19 cellular contexts compared by ENCODE assay signal in the genomic region with DNA sequence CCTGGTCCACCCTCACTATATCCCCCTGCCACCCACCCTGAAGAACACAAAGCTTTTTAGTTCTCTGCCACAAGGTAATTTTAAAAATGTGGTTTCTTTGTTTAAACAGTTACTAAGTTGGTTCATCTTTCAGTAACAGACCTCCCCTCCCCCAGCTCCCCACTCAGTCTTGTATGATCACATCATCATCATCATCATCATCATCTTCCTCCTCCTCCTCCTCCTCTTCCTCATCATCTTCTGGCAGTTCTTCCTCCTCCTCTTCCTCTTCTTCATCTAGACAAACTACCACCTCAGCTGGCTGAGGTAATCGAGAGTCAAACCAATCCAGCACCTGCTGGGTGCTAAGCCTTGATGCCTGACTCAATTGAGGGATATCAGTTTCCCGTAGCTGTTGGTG. TPM values are rescaled to one million over a fixed set of nuclear protein-coding genes. Genes with fewer than 3 reads are reported as not detected.
DNase-seq lines count a peak whose midpoint lies in the region; ATAC-seq, FAIRE-seq and TF ChIP-seq lines count a peak whose summit lies in the region.
"Had no signal": no experiment of that assay in that cellular context is flagged by ENCODE, and none has a peak within 500 bp of the region (broad histone marks: within the 10 kb centered on the region; RNA-seq: fewer than 3 reads in every experiment).

No MANE protein-coding gene starts in this region.

- no peak for DNase-seq in activated naive CD4-positive, alpha-beta T cell treated with anti-CD3 and anti-CD28 coated beads, Interleukin-2, amount 50 U/mL, for 72 hours (ENCODE audit: low spot score in 2 of 2)
- no peak for DNase-seq in activated naive CD4-positive, alpha-beta T cell (lab: John Stamatoyannopoulos, UW)
- no peak for DNase-seq in CD4-positive, CD25-positive, alpha-beta regulatory T cell
- DNase-seq in GM23338 (ENCODE audit: low spot score): no peak
- DNase-seq in K562 (ENCODE audit: extremely low read depth in 1 of 4, low spot score in 3 of 4): no peak
- DNase-seq in nucleus accumbens (lab: John Stamatoyannopoulos, UW): no peak
- no peak for DNase-seq in GF-D8 (lab: John Stamatoyannopoulos, UW)
- no peak for DNase-seq in NCI-H226
- DNase-seq: Caco-2; CD8-positive, alpha-beta memory T cell; GOT3; H9 had no signal

- no peaks in the 10 kb centered on the region for H3K27me3 Mint-ChIP-seq in CD4-positive, CD25-positive, alpha-beta regulatory T cell
- H3K27me3 Mint-ChIP-seq in GM23338 (ENCODE audit: insufficient read depth, low read depth, poor library complexity): peaks cover 38% of the 10 kb centered on the region
- H3K27me3 Mint-ChIP-seq: CD8-positive, alpha-beta memory T cell had no signal

- POLR2A ChIA-PET in K562 (lab: Yijun Ruan, JAX): interaction anchor here (0.6 to 0.7 kb wide), 5 partner anchors 36 to 145 kb away, joined by 3 read pairs; no protein-coding TSS in a partner anchor

- no peaks in the 10 kb centered on the region for H3K9me2 ChIP-seq in GM23338 (ENCODE audit: insufficient read depth)

- intact Hi-C loops in K562 (cut with micrococcal nuclease): no loop called here

- H3K4me3 Mint-ChIP-seq in CD4-positive, CD25-positive, alpha-beta regulatory T cell: no peak overlapping the region
- H3K4me3 Mint-ChIP-seq in GM23338: no peak overlapping the region
- H3K4me3 Mint-ChIP-seq: CD14-positive monocyte; CD8-positive, alpha-beta memory T cell; H9 had no signal

- no peaks in the 10 kb centered on the region for H3K9me1 ChIP-seq in K562 (ENCODE audit: control insufficient read depth, insufficient read depth, low read length)

- H3K79me2 ChIP-seq in GM23338 (replicated peaks; ENCODE audit: insufficient read depth) (no peaks in the 10 kb centered on the region), K562 (ENCODE audit: control insufficient read depth, insufficient read depth, low read length) (peaks cover 9% of the 10 kb centered on the region; the same call in 2 of the 3 replicates)

- no peaks in the 10 kb centered on the region for H3K36me3 ChIP-seq in CD4-positive, CD25-positive, alpha-beta regulatory T cell (ENCODE audit: control insufficient read depth, insufficient read depth, low read length)
- H3K36me3 ChIP-seq in GM23338 (ENCODE audit: insufficient read depth): no peaks in the 10 kb centered on the region
- H3K36me3 ChIP-seq in K562 (ENCODE audit: control insufficient read depth, insufficient read depth, low read length): peaks cover 13% of the 10 kb centered on the region; the same call in 2 of the 3 replicates

- 0 out of 2 replicates have a peak, but pooled peaks cover 2% of the 10 kb centered on the region for H3F3A ChIP-seq in GM23338 (replicated peaks; ENCODE audit: low read depth)

- 75% methylated on average over 2 of the region's 2 CpGs for WGBS in K562 (ENCODE audit: insufficient coverage, low coverage, missing lambda C conversion rate)

- no peak for TF ChIP-seq EP300 in K562 (IDR thresholded peaks at IDR 0.05; ENCODE audit: low read length)

- CTCF ChIA-PET in K562 (lab: Yijun Ruan, JAX; ENCODE audit: low intra/inter-chr PET ratio): no interaction called here

- no TSS peak for BruUV-seq in K562 (replicated peaks; lab: Mats Ljungman, UMichigan)

- no peak for ATAC-seq in activated naive CD4-positive, alpha-beta T cell treated with anti-CD3 and anti-CD28 coated beads, Interleukin-2, amount 50 U/mL, for 72 hours
- no peak for ATAC-seq in CD4-positive, CD25-positive, alpha-beta regulatory T cell (ENCODE audit: low read depth in 2 of 2)
- no peak for ATAC-seq in GM23338
- ATAC-seq in K562: no peak
- ATAC-seq: A549 had no signal

- H3K27ac ChIP-seq in CD4-positive, CD25-positive, alpha-beta regulatory T cell (ENCODE audit: insufficient read depth, low read length, poor library complexity, severe bottlenecking): no peak overlapping the region
- H3K27ac ChIP-seq in GM23338 (ENCODE audit: low read depth) (no peak overlapping the region), K562 (ENCODE audit: extremely low read depth, low read depth, low read length) (no peak overlapping the region)
- H3K27ac ChIP-seq: A549 had no signal

- in situ Hi-C loops in K562 (cut with MboI): no loop called here

- no peak overlapping the region for H2AFZ ChIP-seq in GM23338
- H2AFZ ChIP-seq in K562 (ENCODE audit: low read depth, low read length): no peak overlapping the region

- H3K4me1 ChIP-seq in CD4-positive, CD25-positive, alpha-beta regulatory T cell (ENCODE audit: control insufficient read depth, insufficient read depth, low read length, poor library complexity, severe bottlenecking): no peaks in the 10 kb centered on the region
- H3K4me1 ChIP-seq in GM23338 (ENCODE audit: insufficient read depth) (peaks cover 9% of the 10 kb centered on the region; the same call in 1 of the 2 replicates), K562 (replicated peaks in 1 of 2; ENCODE audit: control insufficient read depth in 2 of 2, insufficient read depth in 2 of 2, low read length in 2 of 2) (peaks cover 20 to 26% of the 10 kb centered on the region in 2 experiments; a peak in 4 of 5 replicates)
- H3K4me1 ChIP-seq: Caco-2 had no signal

- no peak for FAIRE-seq in K562 (lab: Jason Lieb, UNC)
- FAIRE-seq: A549, GM12891 had no signal

- H3K9me3 ChIP-seq in CD4-positive, CD25-positive, alpha-beta regulatory T cell (ENCODE audit: control insufficient read depth in 2 of 2, low read length in 2 of 2): no peaks in the 10 kb centered on the region
- no peaks in the 10 kb centered on the region for H3K9me3 ChIP-seq in K562 (replicated peaks; ENCODE audit: control insufficient read depth, insufficient read depth, low read depth, low read length)
- H3K9me3 ChIP-seq: A549, Caco-2 had no signal

- H4K20me1 ChIP-seq in GM23338 (replicated peaks; ENCODE audit: insufficient read depth) (no peaks in the 10 kb centered on the region; the same call in none of the 2 replicates), K562 (replicated peaks; ENCODE audit: control insufficient read depth, insufficient read depth, low read length) (no peaks in the 10 kb centered on the region)

- H3K27ac Mint-ChIP-seq in activated naive CD4-positive, alpha-beta T cell treated with anti-CD3 and anti-CD28 coated beads, Interleukin-2, amount 50 U/mL, for 72 hours: peak overlapping the region; percentile 23 to 40
- H3K27ac Mint-ChIP-seq in CD4-positive, CD25-positive, alpha-beta regulatory T cell: peak overlapping the region in 2 of 3 donors; percentile 48 to 53
- H3K27ac Mint-ChIP-seq in GM23338: no peak overlapping the region
- H3K27ac Mint-ChIP-seq: H9 had no signal

- no peak for TF ChIP-seq POLR2A in K562 (conservative IDR thresholded peaks at IDR 0.05)

- peaks cover 0 to 5% of the 10 kb centered on the region in 2 donors for H3K36me3 Mint-ChIP-seq in activated naive CD4-positive, alpha-beta T cell treated with anti-CD3 and anti-CD28 coated beads, Interleukin-2, amount 50 U/mL, for 72 hours
- H3K36me3 Mint-ChIP-seq in CD4-positive, CD25-positive, alpha-beta regulatory T cell: peaks cover 18% of the 10 kb centered on the region
- peaks cover 18% of the 10 kb centered on the region for H3K36me3 Mint-ChIP-seq in GM23338 (ENCODE audit: low read depth)

- no peak for TF ChIP-seq RAD21 in K562 (CRISPR knock-in tag; conservative IDR thresholded peaks at IDR 0.05 in 1 of 2, IDR thresholded peaks at IDR 0.05 in 1 of 2)

- TF ChIP-seq CTCF in GM23338 (conservative IDR thresholded peaks at IDR 0.05; ENCODE audit: low read depth in 2 of 2) (no peak), K562 (IDR thresholded peaks at IDR 0.05 in 2 of 3, conservative IDR thresholded peaks at IDR 0.05 in 1 of 3; ENCODE audit: insufficient read depth in 2 of 3, low read depth in 1 of 3, low read length in 3 of 3) (no peak)

- H3K9ac ChIP-seq in K562 (ENCODE audit: insufficient read depth in 1 of 2, low read depth in 2 of 2, low read length in 2 of 2): no peak overlapping the region

- no peaks in the 10 kb centered on the region for H3K27me3 ChIP-seq in CD4-positive, CD25-positive, alpha-beta regulatory T cell (ENCODE audit: control insufficient read depth, insufficient read depth, low read length)
- H3K27me3 ChIP-seq in GM23338 (ENCODE audit: insufficient read depth): peaks cover 81% of the 10 kb centered on the region
- H3K27me3 ChIP-seq in K562 (ENCODE audit: control insufficient read depth in 2 of 2, insufficient read depth in 2 of 2, low read length in 2 of 2): no peaks in the 10 kb centered on the region

- H3K4me1 Mint-ChIP-seq in CD4-positive, CD25-positive, alpha-beta regulatory T cell: no peaks in the 10 kb centered on the region
- H3K4me1 Mint-ChIP-seq in GM23338: peaks cover 11% of the 10 kb centered on the region

- no peaks in the 10 kb centered on the region for H3K9me3 Mint-ChIP-seq in activated naive CD4-positive, alpha-beta T cell treated with anti-CD3 and anti-CD28 coated beads, Interleukin-2, amount 50 U/mL, for 72 hours
- no peaks in the 10 kb centered on the region for H3K9me3 Mint-ChIP-seq in CD4-positive, CD25-positive, alpha-beta regulatory T cell
- peaks cover 4% of the 10 kb centered on the region; the same call in 2 of the 3 replicates for H3K9me3 Mint-ChIP-seq in GM23338
- H3K9me3 Mint-ChIP-seq: CD8-positive, alpha-beta memory T cell; H9 had no signal

- no peak overlapping the region for H3K4me2 ChIP-seq in GM23338
- no peak overlapping the region for H3K4me2 ChIP-seq in K562 (ENCODE audit: insufficient read depth, low read length)
- H3K4me2 ChIP-seq: A549 had no signal

- H3K4me3 ChIP-seq in CD4-positive, CD25-positive, alpha-beta regulatory T cell (ENCODE audit: low read depth, low read length): no peak overlapping the region
- H3K4me3 ChIP-seq in GM23338 (no peak overlapping the region), K562 (no peak overlapping the region)
- H3K4me3 ChIP-seq: A549 had no signal

RNA-seq across cellular contexts. Expression of a gene that starts 10.5 kb away (rescaled TPM):
- 10 to 100 TPM in 1 of 2 donors, 1 to 10 TPM in 1; 6.4 to 15.1 TPM for total RNA-seq in activated naive CD4-positive, alpha-beta T cell treated with anti-CD3 and anti-CD28 coated beads, Interleukin-2, amount 50 U/mL, for 72 hours
- total RNA-seq in CD4-positive, CD25-positive, alpha-beta regulatory T cell: 3.3 TPM
- polyA plus RNA-seq in CD4-positive, CD25-positive, alpha-beta regulatory T cell: 1 to 10 TPM; 4.7 to 7.4 (median 6.4) TPM
- 4.5 and 5.3 TPM in 2 replicates for total RNA-seq in GM23338 (2014; rRNA removed; shearing (Covaris generic))
- polyA plus RNA-seq in GM23338 (2016; fragmentation: Nextera tagmentation; extraction: Ambion mirVana): 7.9 and 8.4 TPM in 2 replicates
- 17.6 and 26.7 TPM in 2 replicates for total RNA-seq in K562 (2011; cell fraction: chromatin; rRNA removed; ENCODE audit: low replicate concordance)
- total RNA-seq in K562 (2011; cell fraction: nucleolus; rRNA removed): 25.9 and 26.3 TPM in 2 replicates
- 21.2 and 22.2 TPM in 2 replicates for total RNA-seq in K562 (2011; cell fraction: nucleoplasm; rRNA removed)
- 14.4 and 15.1 TPM in 2 replicates for total RNA-seq in K562 (2014; rRNA removed)
- 15.1 and 16.5 TPM in 2 replicates for total RNA-seq in K562 (2014; rRNA removed; fragmentation: Illumina TruSeq; extraction: Trizol)
- 17.8 and 18.2 TPM in 2 replicates for total RNA-seq in K562 (2015; rRNA removed; fragmentation: Illumina TruSeq; extraction: Trizol)
- 20.6 and 23.1 TPM in 2 replicates for total RNA-seq in K562 (2021)
- polyA plus RNA-seq in K562 (2011; rRNA removed): 30.2 and 32.0 TPM in 2 replicates
- polyA plus RNA-seq in K562 (2011; cell fraction: cytosol; rRNA removed): 37.2 and 43.0 TPM in 2 replicates
- 20.4 and 31.3 TPM in 2 replicates for polyA plus RNA-seq in K562 (2011; cell fraction: nucleus; rRNA removed)
- polyA plus RNA-seq in K562 (2012): 15.7 and 20.4 TPM in 2 replicates
- 26.9 and 29.0 TPM in 2 replicates for polyA plus RNA-seq in K562 (2014; fragmentation: Illumina TruSeq; extraction: Trizol)
- 1 to 10 TPM; 3.0 to 5.3 TPM for polyA plus RNA-seq in K562 (2014; fragmentation: Nextera tagmentation; extraction: Ambion mirVana)
- 16.9 and 20.0 TPM in 2 replicates for polyA plus RNA-seq in K562 (2014; rRNA removed)
- 30.3 and 37.7 TPM in 2 replicates for polyA minus RNA-seq in K562 (2011; rRNA and poly(A)+ RNA removed)
- polyA minus RNA-seq in K562 (2011; cell fraction: cytosol; rRNA and poly(A)+ RNA removed): 13.6 and 22.8 TPM in 2 replicates
- 8.5 and 15.3 TPM in 2 replicates for polyA minus RNA-seq in K562 (2011; cell fraction: nucleus; rRNA and poly(A)+ RNA removed)

RNA-seq across cellular contexts. Expression of a gene that starts 27.2 kb away (rescaled TPM):
- total RNA-seq in activated naive CD4-positive, alpha-beta T cell treated with anti-CD3 and anti-CD28 coated beads, Interleukin-2, amount 50 U/mL, for 72 hours: 10 to 100 TPM; 26.6 to 49.8 TPM
- total RNA-seq in CD4-positive, CD25-positive, alpha-beta regulatory T cell: 33.2 TPM
- polyA plus RNA-seq in CD4-positive, CD25-positive, alpha-beta regulatory T cell: 1 to 10 TPM; 2.5 to 4.6 (median 2.9) TPM
- 0.66 and 2.3 TPM in 2 replicates for total RNA-seq in GM23338 (2014; rRNA removed; shearing (Covaris generic))
- 1.8 and 2.5 TPM in 2 replicates for polyA plus RNA-seq in GM23338 (2016; fragmentation: Nextera tagmentation; extraction: Ambion mirVana)
- total RNA-seq in K562 (2011; cell fraction: chromatin; rRNA removed; ENCODE audit: low replicate concordance): 49.7 and 58.2 TPM in 2 replicates
- 37.2 and 38.4 TPM in 2 replicates for total RNA-seq in K562 (2011; cell fraction: nucleolus; rRNA removed)
- 66.3 and 102 TPM in 2 replicates for total RNA-seq in K562 (2011; cell fraction: nucleoplasm; rRNA removed)
- 2.8 and 3.2 TPM in 2 replicates for total RNA-seq in K562 (2014; rRNA removed)
- 7.1 and 8.4 TPM in 2 replicates for total RNA-seq in K562 (2014; rRNA removed; fragmentation: Illumina TruSeq; extraction: Trizol)
- 7.2 and 8.5 TPM in 2 replicates for total RNA-seq in K562 (2015; rRNA removed; fragmentation: Illumina TruSeq; extraction: Trizol)
- 7.3 and 7.6 TPM in 2 replicates for total RNA-seq in K562 (2021)
- 18.4 and 26.2 TPM in 2 replicates for polyA plus RNA-seq in K562 (2011; rRNA removed)
- 8.7 and 19.6 TPM in 2 replicates for polyA plus RNA-seq in K562 (2011; cell fraction: cytosol; rRNA removed)
- 94.0 and 103 TPM in 2 replicates for polyA plus RNA-seq in K562 (2011; cell fraction: nucleus; rRNA removed)
- 11.7 and 31.6 TPM in 2 replicates for polyA plus RNA-seq in K562 (2012)
- polyA plus RNA-seq in K562 (2014; fragmentation: Illumina TruSeq; extraction: Trizol): 11.5 and 13.4 TPM in 2 replicates
- polyA plus RNA-seq in K562 (2014; fragmentation: Nextera tagmentation; extraction: Ambion mirVana): 1 to 10 TPM; 3.4 to 3.9 TPM
- polyA plus RNA-seq in K562 (2014; rRNA removed): 12.9 and 18.5 TPM in 2 replicates
- polyA minus RNA-seq in K562 (2011; rRNA and poly(A)+ RNA removed): 10.7 and 11.8 TPM in 2 replicates
- 2.5 and 4.6 TPM in 2 replicates for polyA minus RNA-seq in K562 (2011; cell fraction: cytosol; rRNA and poly(A)+ RNA removed)
- 12.1 and 20.7 TPM in 2 replicates for polyA minus RNA-seq in K562 (2011; cell fraction: nucleus; rRNA and poly(A)+ RNA removed)

RNA-seq across cellular contexts. Expression of a gene that starts 31.2 kb away (rescaled TPM):
- total RNA-seq in activated naive CD4-positive, alpha-beta T cell treated with anti-CD3 and anti-CD28 coated beads, Interleukin-2, amount 50 U/mL, for 72 hours: 1 to 10 TPM; 1.7 to 2.3 TPM
- total RNA-seq in CD4-positive, CD25-positive, alpha-beta regulatory T cell: 2.6 TPM
- not detected for polyA plus RNA-seq in CD4-positive, CD25-positive, alpha-beta regulatory T cell
- total RNA-seq in GM23338 (2014; rRNA removed; shearing (Covaris generic)): 11.0 and 12.3 TPM in 2 replicates
- polyA plus RNA-seq in GM23338 (2016; fragmentation: Nextera tagmentation; extraction: Ambion mirVana) (3.5 and 3.6 TPM in 2 replicates), K562 (2011; rRNA removed) (21.0 TPM in 2 replicates), K562 (2014; fragmentation: Illumina TruSeq; extraction: Trizol) (14.7 and 17.2 TPM in 2 replicates), K562 (2014; fragmentation: Nextera tagmentation; extraction: Ambion mirVana) (1 to 10 TPM; 2.6 to 3.2 TPM), K562 (2014; rRNA removed) (31.1 and 32.5 TPM in 2 replicates)
- total RNA-seq in K562 (2011; cell fraction: chromatin; rRNA removed; ENCODE audit: low replicate concordance): 36.5 and 38.0 TPM in 2 replicates
- 23.0 and 25.2 TPM in 2 replicates for total RNA-seq in K562 (2011; cell fraction: nucleolus; rRNA removed)
- total RNA-seq in K562 (2011; cell fraction: nucleoplasm; rRNA removed): 51.9 and 92.5 TPM in 2 replicates
- total RNA-seq in K562 (2014; rRNA removed) (15.3 and 17.8 TPM in 2 replicates), K562 (2014; rRNA removed; fragmentation: Illumina TruSeq; extraction: Trizol) (13.4 and 14.8 TPM in 2 replicates), K562 (2015; rRNA removed; fragmentation: Illumina TruSeq; extraction: Trizol) (12.2 and 12.8 TPM in 2 replicates), K562 (2021) (13.0 and 18.7 TPM in 2 replicates)
- 11.9 and 21.1 TPM in 2 replicates for polyA plus RNA-seq in K562 (2011; cell fraction: cytosol; rRNA removed)
- 30.9 and 38.7 TPM in 2 replicates for polyA plus RNA-seq in K562 (2011; cell fraction: nucleus; rRNA removed)
- polyA plus RNA-seq in K562 (2012): 17.8 and 30.3 TPM in 2 replicates
- 15.0 and 16.7 TPM in 2 replicates for polyA minus RNA-seq in K562 (2011; rRNA and poly(A)+ RNA removed)
- 4.6 and 6.2 TPM in 2 replicates for polyA minus RNA-seq in K562 (2011; cell fraction: cytosol; rRNA and poly(A)+ RNA removed)
- polyA minus RNA-seq in K562 (2011; cell fraction: nucleus; rRNA and poly(A)+ RNA removed): 12.1 and 17.8 TPM in 2 replicates

RNA-seq across cellular contexts. Expression of a gene that starts 37.7 kb away (rescaled TPM):
- not detected for total RNA-seq in activated naive CD4-positive, alpha-beta T cell treated with anti-CD3 and anti-CD28 coated beads, Interleukin-2, amount 50 U/mL, for 72 hours
- total RNA-seq in CD4-positive, CD25-positive, alpha-beta regulatory T cell: not detected
- polyA plus RNA-seq in CD4-positive, CD25-positive, alpha-beta regulatory T cell: not detected
- not detected in 2 replicates for total RNA-seq in GM23338 (2014; rRNA removed; shearing (Covaris generic))
- polyA plus RNA-seq in GM23338 (2016; fragmentation: Nextera tagmentation; extraction: Ambion mirVana) (0.68 TPM in 1 of 2 replicates, not detected in the other), K562 (2011; rRNA removed) (0.43 and 0.65 TPM in 2 replicates), K562 (2014; fragmentation: Illumina TruSeq; extraction: Trizol) (0.15 and 0.32 TPM in 2 replicates), K562 (2014; fragmentation: Nextera tagmentation; extraction: Ambion mirVana) (under 1 TPM; 0.27 to 0.39 TPM), K562 (2014; rRNA removed) (0.08 and 0.17 TPM in 2 replicates)
- total RNA-seq in K562 (2011; cell fraction: chromatin; rRNA removed; ENCODE audit: low replicate concordance): not detected in 2 replicates
- total RNA-seq in K562 (2011; cell fraction: nucleolus; rRNA removed): not detected in 2 replicates
- 0.37 TPM in 1 of 2 replicates, not detected in the other for total RNA-seq in K562 (2011; cell fraction: nucleoplasm; rRNA removed)
- total RNA-seq in K562 (2014; rRNA removed) (not detected in 2 replicates), K562 (2014; rRNA removed; fragmentation: Illumina TruSeq; extraction: Trizol) (0.26 TPM in 1 of 2 replicates, not detected in the other), K562 (2015; rRNA removed; fragmentation: Illumina TruSeq; extraction: Trizol) (not detected in 2 replicates), K562 (2021) (0.27 TPM in 1 of 2 replicates, not detected in the other)
- polyA plus RNA-seq in K562 (2011; cell fraction: cytosol; rRNA removed): 0.43 and 1.0 TPM in 2 replicates
- polyA plus RNA-seq in K562 (2011; cell fraction: nucleus; rRNA removed): 0.43 TPM in 1 of 2 replicates, not detected in the other
- 0.35 TPM in 1 of 2 replicates, not detected in the other for polyA plus RNA-seq in K562 (2012)
- polyA minus RNA-seq in K562 (2011; rRNA and poly(A)+ RNA removed): not detected in 2 replicates
- not detected in 2 replicates for polyA minus RNA-seq in K562 (2011; cell fraction: cytosol; rRNA and poly(A)+ RNA removed)
- 0.54 TPM in 1 of 2 replicates, not detected in the other for polyA minus RNA-seq in K562 (2011; cell fraction: nucleus; rRNA and poly(A)+ RNA removed)
- total RNA-seq: Caco-2; CD8-positive, alpha-beta memory T cell; G401; HT1080 had no signal
- polyA plus RNA-seq: A549; AG04450; BJ; CD14-positive monocyte; CD8-positive, alpha-beta memory T cell had no signal

RNA-seq across cellular contexts. Expression of a gene that starts 45.8 kb away (rescaled TPM):
- 100 to 1,000 TPM; 232 to 242 TPM for total RNA-seq in activated naive CD4-positive, alpha-beta T cell treated with anti-CD3 and anti-CD28 coated beads, Interleukin-2, amount 50 U/mL, for 72 hours
- total RNA-seq in CD4-positive, CD25-positive, alpha-beta regulatory T cell: 188 TPM
- polyA plus RNA-seq in CD4-positive, CD25-positive, alpha-beta regulatory T cell: 100 to 1,000 TPM in 1 of 4 donors, 10 to 100 TPM in 3; 78.8 to 102 (median 89.3) TPM
- total RNA-seq in GM23338 (2014; rRNA removed; shearing (Covaris generic)): 110 and 116 TPM in 2 replicates
- polyA plus RNA-seq in GM23338 (2016; fragmentation: Nextera tagmentation; extraction: Ambion mirVana) (342 and 384 TPM in 2 replicates), K562 (2011; rRNA removed) (388 and 435 TPM in 2 replicates), K562 (2014; fragmentation: Illumina TruSeq; extraction: Trizol) (226 and 292 TPM in 2 replicates), K562 (2014; fragmentation: Nextera tagmentation; extraction: Ambion mirVana) (10 to 100 TPM; 32.6 to 34.4 TPM), K562 (2014; rRNA removed) (194 and 243 TPM in 2 replicates)
- total RNA-seq in K562 (2011; cell fraction: chromatin; rRNA removed; ENCODE audit: low replicate concordance): 516 and 682 TPM in 2 replicates
- total RNA-seq in K562 (2011; cell fraction: nucleolus; rRNA removed): 349 and 369 TPM in 2 replicates
- 339 and 341 TPM in 2 replicates for total RNA-seq in K562 (2011; cell fraction: nucleoplasm; rRNA removed)
- total RNA-seq in K562 (2014; rRNA removed) (84.5 and 139 TPM in 2 replicates), K562 (2014; rRNA removed; fragmentation: Illumina TruSeq; extraction: Trizol) (81.6 and 93.2 TPM in 2 replicates), K562 (2015; rRNA removed; fragmentation: Illumina TruSeq; extraction: Trizol) (175 and 178 TPM in 2 replicates), K562 (2021) (192 and 215 TPM in 2 replicates)
- 216 and 274 TPM in 2 replicates for polyA plus RNA-seq in K562 (2011; cell fraction: cytosol; rRNA removed)
- polyA plus RNA-seq in K562 (2011; cell fraction: nucleus; rRNA removed): 975 and 1,426 TPM in 2 replicates
- 169 and 185 TPM in 2 replicates for polyA plus RNA-seq in K562 (2012)
- polyA minus RNA-seq in K562 (2011; rRNA and poly(A)+ RNA removed): 142 and 145 TPM in 2 replicates
- 47.2 and 52.1 TPM in 2 replicates for polyA minus RNA-seq in K562 (2011; cell fraction: cytosol; rRNA and poly(A)+ RNA removed)
- 62.1 and 99.2 TPM in 2 replicates for polyA minus RNA-seq in K562 (2011; cell fraction: nucleus; rRNA and poly(A)+ RNA removed)
